In genomic region chr12:61757831-61758505, GRCh38 we compare ENCODE assay signal across 31 cellular contexts.
DNase-seq lines count a peak whose midpoint lies in the region; ATAC-seq, FAIRE-seq and TF ChIP-seq lines count a peak whose summit lies in the region.
"Had no signal": no experiment of that assay in that cellular context is flagged by ENCODE, and none has a peak within 500 bp of the region (broad histone marks: within the 10 kb centered on the region; RNA-seq: fewer than 3 reads in every experiment).

No MANE protein-coding gene starts in this region.

- DNase-seq in AG08395 (ENCODE audit: low spot score): peak; percentile 21
- peak; percentile 76 for DNase-seq in NCI-H82 (lab: John Stamatoyannopoulos, UW)
- peak; percentile 48 for DNase-seq in bronchial epithelial cell (ENCODE audit: low read depth)
- DNase-seq in kidney tubule cell (ENCODE audit: low spot score): peak; percentile 42
- no peak for DNase-seq in 8988T
- no peak for DNase-seq in GM03348 (ENCODE audit: low spot score)
- no peak for DNase-seq in stimulated activated naive B cell treated with anti-CD40 and anti-IgM and Interleukin-4, amounts not matched to agents 10 μg/mL and 1 μg/mL and 100 μg/mL, for 72 hours
- DNase-seq: activated CD8-positive, alpha-beta T cell treated with anti-CD3 and anti-CD28 coated beads, Interleukin-2, amount 10 ng/mL, durations not matched to agents 7 days and 5 days; activated gamma-delta T cell; activated T-cell treated with anti-CD3 and anti-CD28 coated beads for 4 hours; effector memory CD8-positive, alpha-beta T cell; glutamatergic neuron; H9; MM.1S; naive B cell; NCI-H1417 treated with DMSO at 0.1 percent for 48 hours; NCI-H2107; NCI-H510A; occipital lobe; stimulated activated CD4-positive, alpha-beta T cell treated with anti-CD3 and anti-CD28 coated beads, Interleukin-4, amount 100 ng/mL, for 1 hour; uterus had no signal

- TF ChIP-seq CTCF in bronchial epithelial cell (IDR thresholded peaks at IDR 0.05; ENCODE audit: insufficient read depth, low read length, severe bottlenecking): no peak

- no peak for FAIRE-seq in bronchial epithelial cell (lab: Jason Lieb, UNC)
- FAIRE-seq: GM12891, RCC 7860 had no signal

- no peak for ATAC-seq in GM18517 (IDR thresholded peaks at IDR 0.05; ENCODE audit: unreplicated experiment)
- ATAC-seq in stimulated activated naive B cell treated with anti-CD40 and anti-IgM and Interleukin-4, amounts not matched to agents 10 μg/mL and 1 μg/mL and 100 μg/mL, for 72 hours (replicated peaks): no peak
- ATAC-seq: activated CD8-positive, alpha-beta T cell treated with anti-CD3 and anti-CD28 coated beads, Interleukin-2, amount 10 ng/mL, durations not matched to agents 7 days and 5 days; effector memory CD8-positive, alpha-beta T cell; stimulated activated memory B cell treated with anti-CD40 and anti-IgM and Interleukin-4, amounts not matched to agents 10 μg/mL and 1 μg/mL and 100 μg/mL, for 72 hours had no signal

- no peak overlapping the region for H3K4me3 ChIP-seq in bronchial epithelial cell (ENCODE audit: low read depth, low read length)
- H3K4me3 ChIP-seq: BLaER1, coronary artery, esophagus muscularis mucosa, SK-N-MC, uterus had no signal

- no peaks in the 10 kb centered on the region for H3K27me3 Mint-ChIP-seq in stimulated activated naive B cell treated with anti-CD40 and anti-IgM and Interleukin-4, amounts not matched to agents 10 μg/mL and 1 μg/mL and 100 μg/mL, for 72 hours
- H3K27me3 Mint-ChIP-seq: effector memory CD8-positive, alpha-beta T cell; memory B cell; naive B cell; stimulated activated memory B cell treated with anti-CD40 and anti-IgM and Interleukin-4, amounts not matched to agents 10 μg/mL and 1 μg/mL and 100 μg/mL, for 72 hours had no signal

- H3K4me1 Mint-ChIP-seq in stimulated activated naive B cell treated with anti-CD40 and anti-IgM and Interleukin-4, amounts not matched to agents 10 μg/mL and 1 μg/mL and 100 μg/mL, for 72 hours: no peaks in the 10 kb centered on the region
- H3K4me1 Mint-ChIP-seq: H9; memory B cell; naive B cell; stimulated activated memory B cell treated with anti-CD40 and anti-IgM and Interleukin-4, amounts not matched to agents 10 μg/mL and 1 μg/mL and 100 μg/mL, for 72 hours had no signal

- H3K36me3 ChIP-seq in bronchial epithelial cell (ENCODE audit: control insufficient read depth, insufficient read depth, low read length): no peaks in the 10 kb centered on the region
- H3K36me3 ChIP-seq: BLaER1, esophagus muscularis mucosa, uterus had no signal

- peaks cover 0 to 3% of the 10 kb centered on the region in 2 donors for H3K9me3 Mint-ChIP-seq in stimulated activated naive B cell treated with anti-CD40 and anti-IgM and Interleukin-4, amounts not matched to agents 10 μg/mL and 1 μg/mL and 100 μg/mL, for 72 hours
- H3K9me3 Mint-ChIP-seq: stimulated activated memory B cell treated with anti-CD40 and anti-IgM and Interleukin-4, amounts not matched to agents 10 μg/mL and 1 μg/mL and 100 μg/mL, for 72 hours; T-helper 1 cell treated with Interleukin-12 subunit alpha and Interleukin-12 subunit beta and Interleukin-4 antibody, amounts not matched to agents 30 μg/mL and 1 μg/mL, for 36 hours had no signal

- no peak overlapping the region for H3K27ac Mint-ChIP-seq in stimulated activated naive B cell treated with anti-CD40 and anti-IgM and Interleukin-4, amounts not matched to agents 10 μg/mL and 1 μg/mL and 100 μg/mL, for 72 hours
- H3K27ac Mint-ChIP-seq: activated CD8-positive, alpha-beta T cell treated with anti-CD3 and anti-CD28 coated beads, Interleukin-2, amount 10 ng/mL, durations not matched to agents 7 days and 5 days; effector memory CD8-positive, alpha-beta T cell; H9; memory B cell; naive B cell; stimulated activated memory B cell treated with anti-CD40 and anti-IgM and Interleukin-4, amounts not matched to agents 10 μg/mL and 1 μg/mL and 100 μg/mL, for 72 hours; T-helper 1 cell treated with Interleukin-12 subunit alpha and Interleukin-12 subunit beta and Interleukin-4 antibody, amounts not matched to agents 30 μg/mL and 1 μg/mL, for 36 hours had no signal

- H3K4me3 Mint-ChIP-seq in stimulated activated naive B cell treated with anti-CD40 and anti-IgM and Interleukin-4, amounts not matched to agents 10 μg/mL and 1 μg/mL and 100 μg/mL, for 72 hours: no peak overlapping the region
- H3K4me3 Mint-ChIP-seq: activated CD8-positive, alpha-beta T cell treated with anti-CD3 and anti-CD28 coated beads, Interleukin-2, amount 10 ng/mL, durations not matched to agents 7 days and 5 days; effector memory CD8-positive, alpha-beta T cell; H9; memory B cell; naive B cell; stimulated activated memory B cell treated with anti-CD40 and anti-IgM and Interleukin-4, amounts not matched to agents 10 μg/mL and 1 μg/mL and 100 μg/mL, for 72 hours; T-helper 1 cell treated with Interleukin-12 subunit alpha and Interleukin-12 subunit beta and Interleukin-4 antibody, amounts not matched to agents 30 μg/mL and 1 μg/mL, for 36 hours had no signal

- H3K36me3 Mint-ChIP-seq in stimulated activated naive B cell treated with anti-CD40 and anti-IgM and Interleukin-4, amounts not matched to agents 10 μg/mL and 1 μg/mL and 100 μg/mL, for 72 hours: no peaks in the 10 kb centered on the region
- H3K36me3 Mint-ChIP-seq: memory B cell; naive B cell; stimulated activated memory B cell treated with anti-CD40 and anti-IgM and Interleukin-4, amounts not matched to agents 10 μg/mL and 1 μg/mL and 100 μg/mL, for 72 hours had no signal

- H3K27me3 ChIP-seq in bronchial epithelial cell (ENCODE audit: control insufficient read depth, insufficient read depth, low read length): no peaks in the 10 kb centered on the region
- H3K27me3 ChIP-seq: BLaER1, esophagus muscularis mucosa, uterus had no signal

Comparison
In these comparisons a context has a peak if more than half of its experiments do, and no peak if none do; other contexts are left out.
1. DNase-seq: peak in AG08395 (single experiment), NCI-H82 (single experiment), bronchial epithelial cell (single experiment) and kidney tubule cell (single experiment); none in 8988T (single experiment), GM03348 (single experiment) and stimulated activated naive B cell treated with anti-CD40 and anti-IgM and Interleukin-4, amounts not matched to agents 10 μg/mL and 1 μg/mL and 100 μg/mL, for 72 hours (single experiment).